Comparison of ENCODE assay signal across 15 cellular contexts in genomic region chr7:47335557-47336177, GRCh38.
A peak's percentile ranks its signal among the peaks of the same experiment; 100 is the strongest.
DNase-seq lines count a peak whose midpoint lies in the region; ATAC-seq, FAIRE-seq and TF ChIP-seq lines count a peak whose summit lies in the region.
"Had no signal": no experiment of that assay in that cellular context is flagged by ENCODE, and none has a peak within 500 bp of the region (broad histone marks: within the 10 kb centered on the region; RNA-seq: fewer than 3 reads in every experiment).

No MANE protein-coding gene starts in this region.

- no peaks in the 10 kb centered on the region for H4K20me1 ChIP-seq in fibroblast of lung (ENCODE audit: control insufficient read depth, extremely low read depth, insufficient read depth, low read length)

- no peak for TF ChIP-seq EP300 in suprapubic skin (IDR thresholded peaks at IDR 0.05)

- H3K27me3 ChIP-seq in RWPE2 (ENCODE audit: insufficient read depth, poor library complexity, severe bottlenecking) (no peaks in the 10 kb centered on the region), fibroblast of lung (ENCODE audit: control insufficient read depth, insufficient read depth, low read length) (no peaks in the 10 kb centered on the region), suprapubic skin (no peaks in the 10 kb centered on the region)

- no peak overlapping the region for H3K9ac ChIP-seq in fibroblast of lung (ENCODE audit: insufficient read depth, low read length)

- 53% methylated on average over 5 of the region's 6 CpGs for WGBS in suprapubic skin

- TF ChIP-seq POLR2A in suprapubic skin (IDR thresholded peaks at IDR 0.05) = no peak
- TF ChIP-seq POLR2A in GM12891 (IDR thresholded peaks at IDR 0.05; ENCODE audit: low read depth, low read length) = no peak

- no peak for FAIRE-seq in GM12891 (lab: Jason Lieb, UNC)
- FAIRE-seq: G401.6 had no signal

- H3K79me2 ChIP-seq in fibroblast of lung (ENCODE audit: control insufficient read depth, insufficient read depth, low read length) = no peaks in the 10 kb centered on the region

- peaks cover 14% of the 10 kb centered on the region for H3K36me3 ChIP-seq in RWPE2 (ENCODE audit: low read depth)
- H3K36me3 ChIP-seq in fibroblast of lung (ENCODE audit: control insufficient read depth, insufficient read depth, low read length) = peaks cover 3% of the 10 kb centered on the region
- no peaks in the 10 kb centered on the region for H3K36me3 ChIP-seq in suprapubic skin

- H3K27ac ChIP-seq in RWPE2 (ENCODE audit: poor library complexity, severe bottlenecking) (peak overlapping the region; percentile 2), fibroblast of lung (ENCODE audit: insufficient read depth, low read length) (no peak overlapping the region), suprapubic skin (peak overlapping the region; percentile 26)

- no peak overlapping the region for H3K4me3 ChIP-seq in RWPE2 (ENCODE audit: severe bottlenecking)
- no peak overlapping the region for H3K4me3 ChIP-seq in fibroblast of lung (replicated peaks in 1 of 4; ENCODE audit: control extremely low read depth in 1 of 4, insufficient read depth in 1 of 4, low read depth in 3 of 4, low read length in 4 of 4)
- H3K4me3 ChIP-seq in suprapubic skin = no peak overlapping the region

- H2AFZ ChIP-seq in fibroblast of lung (ENCODE audit: low read length) = no peak overlapping the region

- H3K4me1 ChIP-seq in RWPE2 (ENCODE audit: insufficient read depth, poor library complexity, severe bottlenecking) = peaks cover 8% of the 10 kb centered on the region
- H3K4me1 ChIP-seq in fibroblast of lung (ENCODE audit: control insufficient read depth, extremely low read depth, insufficient read depth, low read length) = peaks cover 12% of the 10 kb centered on the region
- peaks cover 18% of the 10 kb centered on the region for H3K4me1 ChIP-seq in suprapubic skin

- TF ChIP-seq CTCF in RWPE2 (IDR thresholded peaks at IDR 0.05; ENCODE audit: poor library complexity, severe bottlenecking) (no peak), fibroblast of lung (conservative IDR thresholded peaks at IDR 0.05 in 1 of 2, IDR thresholded peaks at IDR 0.05 in 1 of 2; ENCODE audit: low read depth in 1 of 2, low read length in 2 of 2) (no peak), suprapubic skin (IDR thresholded peaks at IDR 0.05) (no peak)

- H3K4me2 ChIP-seq in fibroblast of lung (ENCODE audit: extremely low read depth, insufficient read depth, low read length) = peak overlapping the region; percentile 4

- ATAC-seq in RWPE2 (ENCODE audit: low read depth) (no peak), HG03442 (IDR thresholded peaks at IDR 0.05; ENCODE audit: unreplicated experiment) (no peak)
- ATAC-seq: left lobe of liver; naive thymus-derived CD4-positive, alpha-beta T cell had no signal

- DNase-seq in RWPE2 (ENCODE audit: low spot score) = no peak
- no peak for DNase-seq in fibroblast of lung (ENCODE audit: low read depth in 2 of 2)
- DNase-seq in mesenteric fat pad (ENCODE audit: low spot score) = peak; percentile 72
- peak in 1 of 2 donors; percentile 35 for DNase-seq in suprapubic skin (ENCODE audit: low spot score in 2 of 2)
- no peak for DNase-seq in GM12891 (ENCODE audit: insufficient read length, low spot score)
- DNase-seq in NCI-H69 (lab: John Stamatoyannopoulos, UW) = no peak
- no peak for DNase-seq in D341Med (ENCODE audit: low spot score)
- DNase-seq: activated B cell treated with CpG ODN at 0.5 μM for 24 hours; AML-193; naive thymus-derived CD4-positive, alpha-beta T cell; NCI-H146; NCI-H345 had no signal

- no peaks in the 10 kb centered on the region for H3K9me3 ChIP-seq in RWPE2 (ENCODE audit: severe bottlenecking)
- H3K9me3 ChIP-seq in fibroblast of lung (ENCODE audit: control insufficient read depth, insufficient read depth, low read depth, low read length) = no peaks in the 10 kb centered on the region
- no peaks in the 10 kb centered on the region for H3K9me3 ChIP-seq in suprapubic skin

TF ChIP-seq in GM12891, 5 proteins besides CTCF, POLR2A, EP300 and RAD21:
- TF ChIP-seq TAF1 (IDR thresholded peaks at IDR 0.05; ENCODE audit: low read depth, low read length) = no peak
- no peak for TF ChIP-seq POLR2AphosphoS5 (IDR thresholded peaks at IDR 0.05; ENCODE audit: low read depth, low read length)
- TF ChIP-seq SPI1 (IDR thresholded peaks at IDR 0.05; ENCODE audit: low read depth, low read length) = no peak
- TF ChIP-seq POU2F2 (IDR thresholded peaks at IDR 0.05; ENCODE audit: low read depth, low read length) = no peak
- no peak for TF ChIP-seq PAX5 (IDR thresholded peaks at IDR 0.05; ENCODE audit: insufficient read depth, low read length, severe bottlenecking)
